In genomic region chr10:15180736-15181135, GRCh38 we compare ENCODE assay signal across 1 cellular context.
TF ChIP-seq lines count a peak whose summit lies in the region.

No MANE protein-coding gene starts in this region.

TF ChIP-seq in HepG2, 621 proteins besides CTCF, POLR2A, EP300 and RAD21 (continued from another document):
- TF ChIP-seq, protein P1, sequence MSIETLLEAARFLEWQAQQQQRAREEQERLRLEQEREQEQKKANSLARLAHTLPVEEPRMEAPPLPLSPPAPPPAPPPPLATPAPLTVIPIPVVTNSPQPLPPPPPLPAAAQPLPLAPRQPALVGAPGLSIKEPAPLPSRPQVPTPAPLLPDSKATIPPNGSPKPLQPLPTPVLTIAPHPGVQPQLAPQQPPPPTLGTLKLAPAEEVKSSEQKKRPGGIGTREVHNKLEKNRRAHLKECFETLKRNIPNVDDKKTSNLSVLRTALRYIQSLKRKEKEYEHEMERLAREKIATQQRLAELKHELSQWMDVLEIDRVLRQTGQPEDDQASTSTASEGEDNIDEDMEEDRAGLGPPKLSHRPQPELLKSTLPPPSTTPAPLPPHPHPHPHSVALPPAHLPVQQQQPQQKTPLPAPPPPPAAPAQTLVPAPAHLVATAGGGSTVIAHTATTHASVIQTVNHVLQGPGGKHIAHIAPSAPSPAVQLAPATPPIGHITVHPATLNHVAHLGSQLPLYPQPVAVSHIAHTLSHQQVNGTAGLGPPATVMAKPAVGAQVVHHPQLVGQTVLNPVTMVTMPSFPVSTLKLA (IDR thresholded peaks at IDR 0.05): no peak
- no peak for TF ChIP-seq ZNF292 (CRISPR knock-in tag; IDR thresholded peaks at IDR 0.05; ENCODE audit: borderline replicate concordance, low read depth)
- peak; percentile 30; the same call in 1 of the 2 replicates for TF ChIP-seq BCL6 (CRISPR knock-in tag; IDR thresholded peaks at IDR 0.05)
- no peak for TF ChIP-seq NFE2L1 (CRISPR knock-in tag; IDR thresholded peaks at IDR 0.05; ENCODE audit: borderline replicate concordance)
- no peak for TF ChIP-seq NFYC (CRISPR knock-in tag; IDR thresholded peaks at IDR 0.05)
- TF ChIP-seq ZBTB43 (CRISPR knock-in tag; conservative IDR thresholded peaks at IDR 0.05): peak; percentile 91
- TF ChIP-seq ZNF281 (CRISPR knock-in tag; IDR thresholded peaks at IDR 0.05; ENCODE audit: borderline replicate concordance): no peak
- no peak for TF ChIP-seq KDM3A (CRISPR knock-in tag; IDR thresholded peaks at IDR 0.05; ENCODE audit: low read depth)
- TF ChIP-seq ZBTB38 (CRISPR knock-in tag; IDR thresholded peaks at IDR 0.05): no peak
- TF ChIP-seq NCOA2 (CRISPR knock-in tag; IDR thresholded peaks at IDR 0.05): peak; percentile 32; the same call in 1 of the 2 replicates
- TF ChIP-seq MIER3 (CRISPR knock-in tag; IDR thresholded peaks at IDR 0.05; ENCODE audit: borderline replicate concordance): 0 out of 2 replicates have a peak, but pooled peaks have one; percentile 23
- no peak for TF ChIP-seq MLLT10 (CRISPR knock-in tag; IDR thresholded peaks at IDR 0.05)
- TF ChIP-seq ZNF644 (CRISPR knock-in tag; IDR thresholded peaks at IDR 0.05; ENCODE audit: low read depth): 0 out of 2 replicates have a peak, but pooled peaks have one; percentile 34
- TF ChIP-seq FOXP1 (IDR thresholded peaks at IDR 0.05): no peak
- TF ChIP-seq FOXP1 (CRISPR knock-in tag; IDR thresholded peaks at IDR 0.05): 0 out of 2 replicates have a peak, but pooled peaks have one; percentile 21
- peak; percentile 23; the same call in 1 of the 2 replicates for TF ChIP-seq SAP130 (CRISPR knock-in tag; IDR thresholded peaks at IDR 0.05; ENCODE audit: low read depth)
- peak; percentile 38; the same call in 1 of the 2 replicates for TF ChIP-seq ARID5B (CRISPR knock-in tag; IDR thresholded peaks at IDR 0.05)
- TF ChIP-seq ZSCAN9 (CRISPR knock-in tag; IDR thresholded peaks at IDR 0.05; ENCODE audit: borderline replicate concordance): no peak
- no peak for TF ChIP-seq ZSCAN22 (CRISPR knock-in tag; IDR thresholded peaks at IDR 0.05)
- TF ChIP-seq RXRB (CRISPR knock-in tag; IDR thresholded peaks at IDR 0.05; ENCODE audit: borderline replicate concordance): 0 out of 2 replicates have a peak, but pooled peaks have one; percentile 27
- TF ChIP-seq HMG20A (CRISPR knock-in tag; IDR thresholded peaks at IDR 0.05; ENCODE audit: borderline replicate concordance): 0 out of 2 replicates have a peak, but pooled peaks have one; percentile 21
- TF ChIP-seq ZNF230 (CRISPR knock-in tag; IDR thresholded peaks at IDR 0.05): no peak
- TF ChIP-seq PAF1 (CRISPR knock-in tag; IDR thresholded peaks at IDR 0.05): no peak
- peak; percentile 30; the same call in 1 of the 2 replicates for TF ChIP-seq ELF3 (CRISPR knock-in tag; IDR thresholded peaks at IDR 0.05)
- no peak for TF ChIP-seq IKZF1 (IDR thresholded peaks at IDR 0.05)
- 0 out of 2 replicates have a peak, but pooled peaks have one; percentile 20 for TF ChIP-seq RARA (CRISPR knock-in tag; IDR thresholded peaks at IDR 0.05)
- TF ChIP-seq FOSL2 (CRISPR knock-in tag; IDR thresholded peaks at IDR 0.05): peak; percentile 88
- TF ChIP-seq GATAD2A (CRISPR knock-in tag; IDR thresholded peaks at IDR 0.05): peak; percentile 28; the same call in 1 of the 2 replicates
TF ChIP-seq in HepG2: peak in this region for 19.
